ENCODE assay signal across 8 cellular contexts in genomic region chr19:1491114-1491848, GRCh38. TPM values are rescaled to one million over a fixed set of nuclear protein-coding genes. Genes with fewer than 3 reads are reported as not detected.
DNase-seq lines count a peak whose midpoint lies in the region; ATAC-seq and TF ChIP-seq lines count a peak whose summit lies in the region.

TSS of gene REEP6 (plus strand) at chr19:1491181. CDS start at chr19:1491270, 89 bp downstream.

- no peak for DNase-seq in HFF-Myc (ENCODE audit: extremely low read depth, low read depth)
- no peak for DNase-seq in activated CD8-positive, alpha-beta T cell treated with anti-CD3 and anti-CD28 coated beads, Interleukin-2, amount 10 ng/mL, durations not matched to agents 7 days and 5 days
- no peak for DNase-seq in stimulated activated naive CD8-positive, alpha-beta T cell treated with anti-CD3 and anti-CD28 coated beads, Interleukin-15, amount 100 ng/mL, for 72 hours
- DNase-seq in anterior cingulate cortex (lab: John Stamatoyannopoulos, UW): no peak
- no peak for DNase-seq in NOMO-1 treated with dmso at 0.1 percent for 144 hours (lab: John Stamatoyannopoulos, UW; ENCODE audit: unreplicated experiment)

- H3K4me3 ChIP-seq in HFF-Myc (replicated peaks; ENCODE audit: low read depth, low read length) (peak within 1 kb of the TSS; percentile 39), iPS-18a (ENCODE audit: low read length) (peak within 1 kb of the TSS; percentile 70)

- H3K27me3 Mint-ChIP-seq in activated CD8-positive, alpha-beta T cell treated with anti-CD3 and anti-CD28 coated beads, Interleukin-2, amount 10 ng/mL, durations not matched to agents 7 days and 5 days (ENCODE audit: low read depth): peaks cover 5% of the 10 kb centered on the region
- peaks cover 16% of the 10 kb centered on the region for H3K27me3 Mint-ChIP-seq in stimulated activated naive CD8-positive, alpha-beta T cell treated with anti-CD3 and anti-CD28 coated beads, Interleukin-15, amount 100 ng/mL, for 72 hours

- H3K27me3 ChIP-seq in iPS-18a (ENCODE audit: control insufficient read depth, insufficient read depth, low read length): peaks cover 22% of the 10 kb centered on the region

- H3K9ac ChIP-seq in iPS-18a (ENCODE audit: low read length): peak within 1 kb of the TSS; percentile 44

- CTCF ChIA-PET in activated CD8-positive, alpha-beta T cell treated with anti-CD3 and anti-CD28 coated beads, Interleukin-2, amount 10 ng/mL, durations not matched to agents 7 days and 5 days (lab: Charles Lee): interaction anchor here (1.0 to 1.6 kb wide), 5 partner anchors 11 to 55 kb away, joined by 4 to 8 read pairs (median 5); no protein-coding TSS in a partner anchor

- H3K27ac ChIP-seq in iPS-18a (ENCODE audit: low read length): peak within 1 kb of the TSS; percentile 72

- peaks cover 13% of the 10 kb centered on the region for H3K4me1 Mint-ChIP-seq in activated CD8-positive, alpha-beta T cell treated with anti-CD3 and anti-CD28 coated beads, Interleukin-2, amount 10 ng/mL, durations not matched to agents 7 days and 5 days (ENCODE audit: low read depth)
- H3K4me1 Mint-ChIP-seq in stimulated activated naive CD8-positive, alpha-beta T cell treated with anti-CD3 and anti-CD28 coated beads, Interleukin-15, amount 100 ng/mL, for 72 hours: peaks cover 31% of the 10 kb centered on the region

- H3K27ac Mint-ChIP-seq in activated CD8-positive, alpha-beta T cell treated with anti-CD3 and anti-CD28 coated beads, Interleukin-2, amount 10 ng/mL, durations not matched to agents 7 days and 5 days: peak within 1 kb of the TSS; percentile 79
- H3K27ac Mint-ChIP-seq in stimulated activated naive CD8-positive, alpha-beta T cell treated with anti-CD3 and anti-CD28 coated beads, Interleukin-15, amount 100 ng/mL, for 72 hours: peak within 1 kb of the TSS; percentile 52 to 88

- no peaks in the 10 kb centered on the region for H3K9me3 ChIP-seq in iPS-18a (ENCODE audit: control insufficient read depth, low read depth, low read length)

- H3K9me3 Mint-ChIP-seq in activated CD8-positive, alpha-beta T cell treated with anti-CD3 and anti-CD28 coated beads, Interleukin-2, amount 10 ng/mL, durations not matched to agents 7 days and 5 days (ENCODE audit: insufficient read depth): no peaks in the 10 kb centered on the region
- no peaks in the 10 kb centered on the region for H3K9me3 Mint-ChIP-seq in stimulated activated naive CD8-positive, alpha-beta T cell treated with anti-CD3 and anti-CD28 coated beads, Interleukin-15, amount 100 ng/mL, for 72 hours

- H3K36me3 Mint-ChIP-seq in activated CD8-positive, alpha-beta T cell treated with anti-CD3 and anti-CD28 coated beads, Interleukin-2, amount 10 ng/mL, durations not matched to agents 7 days and 5 days (ENCODE audit: low read depth): no peaks in the 10 kb centered on the region

- POLR2A ChIA-PET in activated CD8-positive, alpha-beta T cell treated with anti-CD3 and anti-CD28 coated beads, Interleukin-2, amount 10 ng/mL, durations not matched to agents 7 days and 5 days (lab: Charles Lee): interaction anchor here (0.7 kb wide), 1 partner anchor 24 kb away, joined by 3 read pairs; no protein-coding TSS in a partner anchor

- ATAC-seq in activated CD8-positive, alpha-beta T cell treated with anti-CD3 and anti-CD28 coated beads, Interleukin-2, amount 10 ng/mL, durations not matched to agents 7 days and 5 days: no peak
- no peak for ATAC-seq in stimulated activated naive CD8-positive, alpha-beta T cell treated with anti-CD3 and anti-CD28 coated beads, Interleukin-15, amount 100 ng/mL, for 72 hours
- ATAC-seq in HG02763 (IDR thresholded peaks at IDR 0.05; ENCODE audit: unreplicated experiment): no peak
- ATAC-seq in HG03025 (IDR thresholded peaks at IDR 0.05; ENCODE audit: low FRiP score, unreplicated experiment): no peak

- no peaks in the 10 kb centered on the region for H3K4me1 ChIP-seq in iPS-18a (ENCODE audit: control insufficient read depth, low read depth, low read length)

- peak within 1 kb of the TSS; percentile 75 for H3K4me3 Mint-ChIP-seq in activated CD8-positive, alpha-beta T cell treated with anti-CD3 and anti-CD28 coated beads, Interleukin-2, amount 10 ng/mL, durations not matched to agents 7 days and 5 days
- H3K4me3 Mint-ChIP-seq in stimulated activated naive CD8-positive, alpha-beta T cell treated with anti-CD3 and anti-CD28 coated beads, Interleukin-15, amount 100 ng/mL, for 72 hours: peak within 1 kb of the TSS; percentile 84 to 94

- TF ChIP-seq CTCF in HFF-Myc (IDR thresholded peaks at IDR 0.05; ENCODE audit: low read depth, low read length, missing control alignments): no peak

- no peaks in the 10 kb centered on the region for H3K36me3 ChIP-seq in iPS-18a (ENCODE audit: control insufficient read depth, low read depth, low read length)

RNA-seq across cellular contexts. Expression of gene REEP6, which starts in this region (rescaled TPM):
- total RNA-seq in activated CD8-positive, alpha-beta T cell treated with anti-CD3 and anti-CD28 coated beads, Interleukin-2, amount 10 ng/mL, durations not matched to agents 7 days and 5 days: 1 to 10 TPM; 1.7 to 1.9 TPM
